In genomic region chr19:50607874-50608785, GRCh38 we compare ENCODE assay signal across 8 cellular contexts. TPM values are rescaled to one million over a fixed set of nuclear protein-coding genes. Genes with fewer than 3 reads are reported as not detected.
A peak's percentile ranks its signal among the peaks of the same experiment; 100 is the strongest.
DNase-seq lines count a peak whose midpoint lies in the region; ATAC-seq and TF ChIP-seq lines count a peak whose summit lies in the region.

No MANE protein-coding gene starts in this region.

- CTCF ChIA-PET in CD8-positive, alpha-beta memory T cell (lab: Charles Lee), result no interaction called here
- CTCF ChIA-PET in activated B cell treated with CpG ODN at 0.5 μM for 24 hours (lab: Charles Lee), result no interaction called here

- no peak for TF ChIP-seq EP300 in Ishikawa (IDR thresholded peaks at IDR 0.05; ENCODE audit: borderline replicate concordance)

- intact Hi-C loops in activated B cell treated with CpG ODN at 0.5 μM for 24 hours (cut with micrococcal nuclease), result loop anchor here (5.0 kb wide), 1 partner anchor 174 kb away; no protein-coding TSS in a partner anchor

- peaks cover 3 to 9% (median 6%) of the 10 kb centered on the region in 5 donors for H3K9me3 Mint-ChIP-seq in CD8-positive, alpha-beta memory T cell
- peaks cover 8% of the 10 kb centered on the region for H3K9me3 Mint-ChIP-seq in activated B cell treated with CpG ODN at 0.5 μM for 24 hours

- TF ChIP-seq RAD21 in Ishikawa (IDR thresholded peaks at IDR 0.05; ENCODE audit: low read depth), result peak; percentile 20; the same call in 1 of the 2 replicates

- H3K27me3 ChIP-seq in CD8-positive, alpha-beta memory T cell (ENCODE audit: insufficient read depth, low read length, poor library complexity, severe bottlenecking), result no peaks in the 10 kb centered on the region
- peaks cover 4% of the 10 kb centered on the region for H3K27me3 ChIP-seq in kidney epithelial cell (ENCODE audit: control insufficient read depth, insufficient read depth, low read length)

- H3K4me1 ChIP-seq in CD8-positive, alpha-beta memory T cell (ENCODE audit: insufficient read depth, low read length), result no peaks in the 10 kb centered on the region

- no peak overlapping the region for H3K27ac ChIP-seq in CD8-positive, alpha-beta memory T cell (ENCODE audit: low read depth, low read length)
- H3K27ac ChIP-seq in caudate nucleus (ENCODE audit: low read depth, low read length), result peak overlapping the region; percentile 39

- H3K27me3 Mint-ChIP-seq in CD8-positive, alpha-beta memory T cell, result peaks cover 27 to 29% of the 10 kb centered on the region in 2 donors
- peaks cover 30% of the 10 kb centered on the region for H3K27me3 Mint-ChIP-seq in activated B cell treated with CpG ODN at 0.5 μM for 24 hours

- H3K4me1 Mint-ChIP-seq in CD8-positive, alpha-beta memory T cell, result peaks cover 6 to 11% (median 7%) of the 10 kb centered on the region in 3 donors
- H3K4me1 Mint-ChIP-seq in activated B cell treated with CpG ODN at 0.5 μM for 24 hours, result peaks cover 15% of the 10 kb centered on the region

- POLR2A ChIA-PET in CD8-positive, alpha-beta memory T cell (lab: Charles Lee), result no interaction called here
- POLR2A ChIA-PET in activated B cell treated with CpG ODN at 0.5 μM for 24 hours (lab: Charles Lee), result interaction anchor here (0.6 to 0.7 kb wide), 2 partner anchors 96 to 923 kb away, joined by 4 to 9 read pairs; no protein-coding TSS in a partner anchor

- H3K4me3 Mint-ChIP-seq in CD8-positive, alpha-beta memory T cell, result peak overlapping the region in 3 of 7 donors; percentile 15 to 51 (median 17)
- peak overlapping the region; percentile 32 for H3K4me3 Mint-ChIP-seq in activated B cell treated with CpG ODN at 0.5 μM for 24 hours

- TF ChIP-seq CTCF in activated B cell treated with CpG ODN at 0.5 μM for 24 hours (IDR thresholded peaks at IDR 0.05), result no peak
- peak; percentile 65 for TF ChIP-seq CTCF in kidney epithelial cell (IDR thresholded peaks at IDR 0.05; ENCODE audit: insufficient read depth, low read length, poor library complexity, severe bottlenecking)

- no peaks in the 10 kb centered on the region for H3K9me3 ChIP-seq in CD8-positive, alpha-beta memory T cell (ENCODE audit: low read length)

- peaks cover 0 to 2% (median 0%) of the 10 kb centered on the region in 3 donors for H3K36me3 Mint-ChIP-seq in CD8-positive, alpha-beta memory T cell
- no peaks in the 10 kb centered on the region for H3K36me3 Mint-ChIP-seq in activated B cell treated with CpG ODN at 0.5 μM for 24 hours (ENCODE audit: low read depth)

- peak overlapping the region in 1 of 8 donors; percentile 50 for H3K27ac Mint-ChIP-seq in CD8-positive, alpha-beta memory T cell
- no peak overlapping the region for H3K27ac Mint-ChIP-seq in activated B cell treated with CpG ODN at 0.5 μM for 24 hours

- H3K4me3 ChIP-seq in CD8-positive, alpha-beta memory T cell (ENCODE audit: low read length), result no peak overlapping the region
- H3K4me3 ChIP-seq in kidney epithelial cell (ENCODE audit: low read depth, low read length), result no peak overlapping the region

- peak; percentile 89 for ATAC-seq in activated B cell treated with CpG ODN at 0.5 μM for 24 hours (ENCODE audit: low read depth)
- ATAC-seq in HG03442 (IDR thresholded peaks at IDR 0.05; ENCODE audit: unreplicated experiment), result no peak

- peak; percentile 31 to 72 (median 44) for DNase-seq in CD8-positive, alpha-beta memory T cell
- peak; percentile 46 for DNase-seq in activated B cell treated with CpG ODN at 0.5 μM for 24 hours
- peak in 60 of 61 donors; percentile 39 to 100 (median 95) for DNase-seq in caudate nucleus (lab: John Stamatoyannopoulos, UW)
- peak; percentile 45 for DNase-seq in kidney epithelial cell (ENCODE audit: low read depth)
- peak; percentile 65 for DNase-seq in stimulated activated CD4-positive, alpha-beta T cell treated with anti-CD3 and anti-CD28 coated beads, Interleukin-2, amount 100 ng/mL, for 4 hours (ENCODE audit: low read depth)
- DNase-seq in NCI-H1417 treated with DMSO at 0.1 percent for 48 hours (lab: John Stamatoyannopoulos, UW), result no peak

- H3K36me3 ChIP-seq in CD8-positive, alpha-beta memory T cell (ENCODE audit: insufficient read depth, low read length), result no peaks in the 10 kb centered on the region
- no peaks in the 10 kb centered on the region for H3K36me3 ChIP-seq in kidney epithelial cell (ENCODE audit: control insufficient read depth, insufficient read depth, low read length)

TF ChIP-seq in Ishikawa, 13 proteins besides CTCF, POLR2A, EP300 and RAD21:
- TF ChIP-seq YY1 (IDR thresholded peaks at IDR 0.05; ENCODE audit: low read depth), result no peak
- no peak for TF ChIP-seq EGR1 (IDR thresholded peaks at IDR 0.05)
- TF ChIP-seq TCF12 (IDR thresholded peaks at IDR 0.05; ENCODE audit: low read depth), result no peak
- TF ChIP-seq NFIC (IDR thresholded peaks at IDR 0.05), result no peak
- no peak for TF ChIP-seq REST (IDR thresholded peaks at IDR 0.05; ENCODE audit: low read depth)

RNA-seq across cellular contexts. Expression of gene SYT3, which starts 31.6 kb away (rescaled TPM):
- total RNA-seq in CD8-positive, alpha-beta memory T cell, result under 1 TPM; 0.11 to 0.24 TPM
- 0.09 TPM for polyA plus RNA-seq in CD8-positive, alpha-beta memory T cell
- total RNA-seq in activated B cell treated with CpG ODN at 0.5 μM for 24 hours (0.60 TPM in 1 of 2 replicates, not detected in the other), kidney epithelial cell (0.29 and 0.55 TPM in 2 replicates)

RNA-seq across cellular contexts. Expression of gene LRRC4B, which starts 39.9 kb away (rescaled TPM):
- not detected for total RNA-seq in CD8-positive, alpha-beta memory T cell
- polyA plus RNA-seq in CD8-positive, alpha-beta memory T cell, result not detected
- total RNA-seq in activated B cell treated with CpG ODN at 0.5 μM for 24 hours (not detected in 2 replicates), kidney epithelial cell (9.2 and 9.3 TPM in 2 replicates)

RNA-seq across cellular contexts. Expression of gene C19orf81, which starts 41.1 kb away (rescaled TPM):
- not detected for total RNA-seq in CD8-positive, alpha-beta memory T cell
- polyA plus RNA-seq in CD8-positive, alpha-beta memory T cell, result not detected
- total RNA-seq in activated B cell treated with CpG ODN at 0.5 μM for 24 hours (0.69 TPM in 1 of 2 replicates, not detected in the other), kidney epithelial cell (4.4 and 16.5 TPM in 2 replicates)

Comparison
In these comparisons a context has a peak if more than half of its experiments do, and no peak if none do; other contexts are left out.
1. RNA of gene LRRC4B, which starts 39.9 kb away (total RNA-seq): 9.2 to 9.3 TPM in kidney epithelial cell; not detected in CD8-positive, alpha-beta memory T cell and not detected in activated B cell treated with CpG ODN at 0.5 μM for 24 hours; every median in the first group is over 10 times any median in the second.